Comparison of ENCODE assay signal across 6 cellular contexts in the genomic region with DNA sequence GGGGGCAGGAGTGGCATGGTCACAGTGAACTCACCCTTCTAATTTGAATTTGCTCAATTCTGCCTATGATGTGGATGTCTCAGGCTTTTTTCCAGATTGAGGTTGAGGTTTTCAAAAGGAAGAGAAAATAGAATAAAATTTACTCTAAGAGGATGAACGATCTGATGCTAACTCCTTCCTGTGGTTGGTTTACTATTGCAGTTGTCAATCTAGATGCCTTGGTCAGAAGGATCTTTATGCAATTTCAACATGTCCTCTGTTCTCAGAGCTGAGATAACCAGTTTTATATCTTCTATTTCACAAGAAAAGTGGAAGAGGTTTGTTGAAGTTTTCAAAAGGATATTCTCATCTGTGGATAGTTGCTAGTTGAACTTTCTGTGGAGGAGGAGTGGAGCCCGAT.
"Had no signal": no experiment of that assay in that cellular context is flagged by ENCODE, and none has a peak within 500 bp of the region (broad histone marks: within the 10 kb centered on the region; RNA-seq: fewer than 3 reads in every experiment).

No MANE protein-coding gene starts in this region.

- H3K4me3 Mint-ChIP-seq: IgD-negative memory B cell had no signal

- ATAC-seq: HepG2, K562 had no signal

- H3K27me3 Mint-ChIP-seq: IgD-negative memory B cell had no signal

- H3K36me3 Mint-ChIP-seq: IgD-negative memory B cell had no signal

- H3K27ac Mint-ChIP-seq: IgD-negative memory B cell had no signal

- H3K4me3 ChIP-seq: K562 had no signal

- DNase-seq: IMR-90, KBM-7 had no signal

- H3K4me1 Mint-ChIP-seq: IgD-negative memory B cell had no signal

- H3K27ac ChIP-seq: HL-60 had no signal
